ENCODE assay signal across 8 cellular contexts in genomic region chr5:154850255-154851062, GRCh38. TPM values are rescaled to one million over a fixed set of nuclear protein-coding genes. Genes with fewer than 3 reads are reported as not detected.
DNase-seq lines count a peak whose midpoint lies in the region; ATAC-seq, FAIRE-seq and TF ChIP-seq lines count a peak whose summit lies in the region.

Gene FAXDC2 (minus strand): TSS chr5:154850603. CDS start chr5:154838178, 12,425 bp downstream.

- peak within 1 kb of the TSS; percentile 51 for H4K5ac ChIP-seq in H1 (ENCODE audit: insufficient read length, low read depth, low read length)

- H3K4me3 ChIP-seq in AG04450 (ENCODE audit: low read depth, low read length) = peak within 1 kb of the TSS; percentile 92
- H3K4me3 ChIP-seq in HUES48 (ENCODE audit: low read depth, low read length) = peak within 1 kb of the TSS; percentile 68
- peak within 1 kb of the TSS; percentile 26 to 62 (median 55) for H3K4me3 ChIP-seq in H1 (ENCODE audit: extremely low read depth in 1 of 4, insufficient read depth in 2 of 4, low read depth in 3 of 4, low read length in 4 of 4)
- H3K4me3 ChIP-seq in lower leg skin (ENCODE audit: low read depth, poor library complexity, severe bottlenecking) = peak within 1 kb of the TSS; percentile 41

- POLR2A ChIA-PET in AG04450 (lab: Yijun Ruan, JAX) = interaction anchor here (0.5 to 1.1 kb wide), 2 partner anchors 8 to 168 kb away, joined by 3 to 8 read pairs; partner anchors contain the start of gene CNOT8
- POLR2A ChIA-PET in H1 (lab: Charles Lee; ENCODE audit: partially characterized antibody) = interaction anchor here (0.7 to 1.5 kb wide), 7 partner anchors 8 to 845 kb away, joined by 3 to 5 read pairs (median 3); partner anchors contain the start of gene CNOT8

- H3K56ac ChIP-seq in H1 (replicated peaks; ENCODE audit: insufficient read length, low read depth, low read length) = no peak within 1 kb of the TSS

- no peak within 1 kb of the TSS for H2BK20ac ChIP-seq in H1 (ENCODE audit: low read length)

- CTCF ChIA-PET in AG04450 (lab: Charles Lee) = interaction anchor here (0.7 to 2.4 kb wide), 4 partner anchors 16 to 200 kb away, joined by 3 to 12 read pairs (median 6); no protein-coding TSS in a partner anchor
- CTCF ChIA-PET in H1 (lab: Charles Lee; ENCODE audit: partially characterized antibody) = interaction anchor here (0.5 to 2.5 kb wide), 8 partner anchors 10 to 172 kb away, joined by 3 to 7 read pairs (median 3); no protein-coding TSS in a partner anchor

- no peaks in the 10 kb centered on the region for H4K20me1 ChIP-seq in H1 (replicated peaks in 1 of 2; ENCODE audit: control insufficient read depth in 1 of 2, insufficient read depth in 2 of 2, low read length in 2 of 2)

- peak within 1 kb of the TSS; percentile 39; the same call in 1 of the 2 replicates for H2BK5ac ChIP-seq in H1 (ENCODE audit: low read depth, low read length)

- H4K91ac ChIP-seq in H1 (replicated peaks; ENCODE audit: insufficient read length, low read length) = peak within 1 kb of the TSS; percentile 83

- H3K36me3 ChIP-seq in HUES48 (ENCODE audit: control insufficient read depth, insufficient read depth, low read length) (no peaks in the 10 kb centered on the region), H1 (ENCODE audit: control insufficient read depth in 2 of 4, insufficient read depth in 4 of 4, low read length in 3 of 4) (no peaks in the 10 kb centered on the region; a peak in 1 of 8 replicates)

- peak within 1 kb of the TSS; percentile 74 for H3K9ac ChIP-seq in HUES48 (ENCODE audit: low read depth, low read length)
- peak within 1 kb of the TSS in 3 of 4 experiments; percentile 52 to 73 (median 68); a peak in 6 of 7 replicates for H3K9ac ChIP-seq in H1 (replicated peaks in 1 of 4; ENCODE audit: extremely low read depth in 1 of 4, low read depth in 3 of 4, low read length in 3 of 4)

- H4K8ac ChIP-seq in H1 (ENCODE audit: extremely low read depth, insufficient read depth, low read length) = peak within 1 kb of the TSS; percentile 41; the same call in 1 of the 2 replicates

- peak within 1 kb of the TSS; percentile 71; the same call in 1 of the 2 replicates for H2BK12ac ChIP-seq in H1 (ENCODE audit: low read depth, low read length)

- H3K9me3 Mint-ChIP-seq in natural killer cell = no peaks in the 10 kb centered on the region

- H2BK15ac ChIP-seq in H1 (ENCODE audit: low read length) = peak within 1 kb of the TSS; percentile 67; the same call in 1 of the 2 replicates

- H2AFZ ChIP-seq in H1 (ENCODE audit: low read length) = peak within 1 kb of the TSS; percentile 92

- no peaks in the 10 kb centered on the region for H3K79me1 ChIP-seq in H1 (ENCODE audit: low read depth, low read length)

- H3K23me2 ChIP-seq in H1 (ENCODE audit: low read depth, low read length) = no peaks in the 10 kb centered on the region

- H3K4me1 Mint-ChIP-seq in natural killer cell = no peaks in the 10 kb centered on the region

- peak; percentile 58 for FAIRE-seq in H1 (lab: Jason Lieb, UNC)

- H3K4me3 Mint-ChIP-seq in natural killer cell = no peak within 1 kb of the TSS

- no peak within 1 kb of the TSS for H3K23ac ChIP-seq in H1 (ENCODE audit: insufficient read length)

- intact Hi-C loops in lower leg skin (cut with DNase I; ENCODE audit: low total_unique reads) (no loop called here), natural killer cell (cut with micrococcal nuclease) (no loop called here)

- H3K27ac Mint-ChIP-seq in natural killer cell = no peak within 1 kb of the TSS

- no peak for TF ChIP-seq EP300 in H1 (IDR thresholded peaks at IDR 0.05; ENCODE audit: borderline replicate concordance in 1 of 2, low read depth in 2 of 2, low read length in 2 of 2)

- H3K4me2 ChIP-seq in H1 (ENCODE audit: insufficient read depth in 1 of 2, low read depth in 2 of 2, low read length in 2 of 2) = peak within 1 kb of the TSS; percentile 52 to 90

- no peak within 1 kb of the TSS for H3K14ac ChIP-seq in H1 (ENCODE audit: insufficient read length)

- WGBS in H1 (ENCODE audit: extremely low coverage in 1 of 2, insufficient coverage in 1 of 2, insufficient read length in 1 of 2, insufficient replicate concordance in 2 of 2, low coverage in 1 of 2, low lambda C conversion rate in 2 of 2, missing lambda C conversion rate in 1 of 2), 2 experiments = 10% methylated on average over 11 of the region's 11 CpGs; no CpG with 5 or more reads in 1 of the 2 experiments
- 4% methylated on average over 11 of the region's 11 CpGs for WGBS in lower leg skin, 2 donors

- no peak within 1 kb of the TSS for H2AK5ac ChIP-seq in H1 (ENCODE audit: low read depth, low read length)

- no peak within 1 kb of the TSS for H3K4ac ChIP-seq in H1 (replicated peaks; ENCODE audit: insufficient read length, low read depth, low read length)

- no peak for TF ChIP-seq CTCF in AG04450 (IDR thresholded peaks at IDR 0.05; ENCODE audit: low read depth, low read length)
- no peak for TF ChIP-seq CTCF in H1 (IDR thresholded peaks at IDR 0.05; ENCODE audit: control extremely low read depth in 1 of 3, insufficient read depth in 1 of 3, low read depth in 1 of 3, low read length in 3 of 3)
- no peak for TF ChIP-seq CTCF in lower leg skin (IDR thresholded peaks at IDR 0.05)
- no peak for TF ChIP-seq CTCF in natural killer cell (IDR thresholded peaks at IDR 0.05)

- no peak for ATAC-seq in GM18520 (IDR thresholded peaks at IDR 0.05; ENCODE audit: unreplicated experiment)
- no peak for ATAC-seq in natural killer cell

- H3K27me3 Mint-ChIP-seq in natural killer cell (ENCODE audit: low read depth in 2 of 2) = no peaks in the 10 kb centered on the region

- no peaks in the 10 kb centered on the region for H3K79me2 ChIP-seq in H1 (ENCODE audit: control insufficient read depth in 1 of 2, insufficient read depth in 2 of 2, low read length in 2 of 2)

- H3K9me3 ChIP-seq in AG04450 (ENCODE audit: control insufficient read depth, insufficient read depth, low read length) = no peaks in the 10 kb centered on the region
- H3K9me3 ChIP-seq in HUES48 (ENCODE audit: control insufficient read depth, insufficient read depth, low read length) = no peaks in the 10 kb centered on the region
- no peaks in the 10 kb centered on the region for H3K9me3 ChIP-seq in H1 (ENCODE audit: insufficient read depth in 2 of 2, low read depth in 1 of 2, low read length in 1 of 2)

- H3K18ac ChIP-seq in H1 (ENCODE audit: extremely low read depth, low read length) = peak within 1 kb of the TSS; percentile 81; the same call in 1 of the 2 replicates

- no peak for TF ChIP-seq RAD21 in H1 (IDR thresholded peaks at IDR 0.05 in 1 of 2, conservative IDR thresholded peaks at IDR 0.05 in 1 of 2; ENCODE audit: low read depth in 2 of 2, low read length in 2 of 2)

- peak within 1 kb of the TSS; percentile 72 for H2BK120ac ChIP-seq in H1 (replicated peaks; ENCODE audit: low read depth, low read length)

- H3K36me3 Mint-ChIP-seq in natural killer cell = no peaks in the 10 kb centered on the region

- peak; percentile 69 for DNase-seq in AG04450 (ENCODE audit: low read depth, low spot score)
- peak in 1 of 2 experiments; percentile 68 for DNase-seq in H1 (ENCODE audit: low read depth in 1 of 2, low spot score in 2 of 2)
- peak; percentile 86 to 95 for DNase-seq in lower leg skin (ENCODE audit: low spot score in 2 of 2)
- DNase-seq in substantia nigra (lab: John Stamatoyannopoulos, UW) = peak; percentile 18 to 90 (median 68)
- no peak for DNase-seq in natural killer cell
- DNase-seq in DMS53 (lab: John Stamatoyannopoulos, UW) = no peak

- H3K27ac ChIP-seq in AG04450 (ENCODE audit: low read depth, low read length) (peak within 1 kb of the TSS; percentile 78), HUES48 (ENCODE audit: low read depth, low read length) (peak within 1 kb of the TSS; percentile 87), H1 (ENCODE audit: low read depth, low read length) (peak within 1 kb of the TSS; percentile 76), substantia nigra (ENCODE audit: low read depth, low read length, poor library complexity, severe bottlenecking) (peak within 1 kb of the TSS; percentile 96)

- TF ChIP-seq POLR2A in H1 (IDR thresholded peaks at IDR 0.05; ENCODE audit: control extremely low read depth in 1 of 2, low read depth in 2 of 2, low read length in 2 of 2) (peak in 1 of 2 experiments; percentile 55; a peak in 2 of 3 replicates), lower leg skin (IDR thresholded peaks at IDR 0.05) (no peak)

- H3K27me3 ChIP-seq in AG04450 (ENCODE audit: control insufficient read depth, insufficient read depth, low read length) (no peaks in the 10 kb centered on the region), HUES48 (ENCODE audit: control insufficient read depth, insufficient read depth, low read length) (no peaks in the 10 kb centered on the region), H1 (replicated peaks in 1 of 4; ENCODE audit: control insufficient read depth in 3 of 4, extremely low read depth in 1 of 4, insufficient read depth in 3 of 4, low read length in 3 of 4) (no peaks in the 10 kb centered on the region)

- H3K4me1 ChIP-seq in HUES48 (ENCODE audit: control insufficient read depth, insufficient read depth, low read length) = peaks cover 16% of the 10 kb centered on the region; the same call in 1 of the 2 replicates
- H3K4me1 ChIP-seq in H1 (replicated peaks in 1 of 4; ENCODE audit: control insufficient read depth in 3 of 4, insufficient read depth in 4 of 4, low read length in 3 of 4) = peaks cover 0 to 7% (median 4%) of the 10 kb centered on the region in 4 experiments; a peak in 5 of 7 replicates

TF ChIP-seq in H1, 55 proteins besides CTCF, POLR2A, EP300 and RAD21 (continues in another document):
- TF ChIP-seq CEBPB (IDR thresholded peaks at IDR 0.05; ENCODE audit: low read depth, low read length) (no peak), PHF8 (conservative IDR thresholded peaks at IDR 0.05; ENCODE audit: low read depth, low read length) (0 out of 2 replicates have a peak, but pooled peaks have one; percentile 41), MAX (IDR thresholded peaks at IDR 0.05) (peak; percentile 64), SIN3A (conservative IDR thresholded peaks at IDR 0.05 in 1 of 2, IDR thresholded peaks at IDR 0.05 in 1 of 2; ENCODE audit: low read depth in 1 of 2, low read length in 2 of 2) (no peak)

RNA-seq across cellular contexts. Expression of gene FAXDC2, which starts in this region (rescaled TPM):
- polyA plus RNA-seq in AG04450 (2011; rRNA removed) (21.1 and 22.7 TPM in 2 replicates), H1 (2011; rRNA removed) (5.9 and 8.1 TPM in 2 replicates)
- polyA minus RNA-seq in AG04450 (2011; rRNA and poly(A)+ RNA removed) = 23.6 and 24.9 TPM in 2 replicates
- 3.7 and 4.8 TPM in 2 replicates for total RNA-seq in H1 (2021; fragmentation: NEBNext Ultra II Directional; extraction: Animal tissue kit (Norgen Biotek cat#: 25700))
- 6.0 TPM for polyA plus RNA-seq in H1 (2011; cell fraction: cytosol; rRNA removed)
- 10.1 TPM for polyA plus RNA-seq in H1 (2011; cell fraction: nucleus; rRNA removed)
- 4.3 to 6.8 TPM (median 5.7 TPM) in 4 replicates for polyA plus RNA-seq in H1 (2012, experiment 1 of 2)
- 2.8 TPM for polyA plus RNA-seq in H1 (2012, experiment 2 of 2)
- polyA plus RNA-seq in H1 (2013, experiment 1 of 2) = 5.7 TPM
- 5.5 TPM for polyA plus RNA-seq in H1 (2013, experiment 2 of 2)
- 13.6 and 13.8 TPM in 2 replicates for polyA minus RNA-seq in H1 (2011; rRNA and poly(A)+ RNA removed)
- polyA minus RNA-seq in H1 (2011; cell fraction: cytosol; rRNA and poly(A)+ RNA removed) = 4.0 TPM
- polyA minus RNA-seq in H1 (2011; cell fraction: nucleus; rRNA and poly(A)+ RNA removed) = 12.7 TPM
- total RNA-seq in lower leg skin (10 to 100 TPM; 20.2 to 72.8 (median 47.3) TPM), natural killer cell (1 to 10 TPM in 2 of 3 donors, under 1 TPM in 1; 0.48 to 2.9 (median 1.4) TPM)

Comparison
In these comparisons a context has a peak if more than half of its experiments do, and no peak if none do; other contexts are left out.
1. DNase-seq: peak in AG04450 (single experiment), lower leg skin (2 of 2) and substantia nigra (49 of 49); none in natural killer cell (single experiment) and DMS53 (single experiment).
2. H3K4me3 ChIP-seq: peak in every context shown above with its lines; median percentile 92 in AG04450; 68 in HUES48; 55 in H1; 41 in lower leg skin.
3. Peak in every context shown above with its lines, with median percentiles within 50 percentile points of each other: H3K27ac ChIP-seq.